8 cellular contexts compared by ENCODE assay signal in genomic region chr11:86955674-86956522, GRCh38. TPM values are rescaled to one million over a fixed set of nuclear protein-coding genes. Genes with fewer than 3 reads are reported as not detected.
DNase-seq lines count a peak whose midpoint lies in the region; ATAC-seq, FAIRE-seq and TF ChIP-seq lines count a peak whose summit lies in the region.

No MANE protein-coding gene starts in this region.

- no peaks in the 10 kb centered on the region for H4K20me1 ChIP-seq in DOHH2 (ENCODE audit: control insufficient read depth, insufficient read depth, low read depth, low read length)

- no peak for FAIRE-seq in pancreas (lab: Jason Lieb, UNC)

- H3K4me3 ChIP-seq in DOHH2 (ENCODE audit: low read length) (peak overlapping the region; percentile 69), heart left ventricle (peak overlapping the region; percentile 30 to 99 (median 92)), pancreas (peak overlapping the region; percentile 40 to 93 (median 80))

- H3F3A ChIP-seq in DOHH2 (ENCODE audit: control insufficient read depth, insufficient read depth) = no peaks in the 10 kb centered on the region

- intact Hi-C loops in heart left ventricle (cut with DNase I) = loop anchor here in 9 of 10 donors (1.0 to 10.0 kb wide), 9 partner anchors 25 to 141 kb away; partner anchors contain the start of gene TMEM135 (in 8 of the 9)
- intact Hi-C loops in pancreas (cut with DNase I) = no loop called here

- H3K27me3 ChIP-seq in DOHH2 (ENCODE audit: control insufficient read depth, low read length) (peaks cover 35% of the 10 kb centered on the region), heart left ventricle (peaks cover 0 to 14% (median 0%) of the 10 kb centered on the region in 9 donors), pancreas (no peaks in the 10 kb centered on the region)

- H3K36me3 ChIP-seq in DOHH2 (ENCODE audit: control insufficient read depth, low read length) = no peaks in the 10 kb centered on the region
- peaks cover 0 to 17% (median 12%) of the 10 kb centered on the region in 9 donors for H3K36me3 ChIP-seq in heart left ventricle
- H3K36me3 ChIP-seq in pancreas = peaks cover 0 to 6% (median 0%) of the 10 kb centered on the region in 3 donors

- TF ChIP-seq CTCF in DOHH2 (IDR thresholded peaks at IDR 0.05; ENCODE audit: low read depth, low read length, poor library complexity, severe bottlenecking) (peak; percentile 12), heart left ventricle (IDR thresholded peaks at IDR 0.05) (peak in 11 of 12 donors; percentile 7 to 76 (median 45)), pancreas (IDR thresholded peaks at IDR 0.05) (peak in 1 of 4 donors; percentile 8)

- H3K27ac ChIP-seq in DOHH2 (ENCODE audit: low read depth, low read length) (no peak overlapping the region), heart left ventricle (peak overlapping the region; percentile 93 to 100 (median 97)), pancreas (peak overlapping the region; percentile 91 to 93 (median 92))

- WGBS in heart left ventricle, 4 donors = 0 to 1% (median 0%) methylated on average over 24 to 49 of the region's 49 CpGs
- WGBS in pancreas, 2 donors = 0 to 1% methylated on average over 46 to 49 of the region's 49 CpGs

- ATAC-seq in GM19468 (IDR thresholded peaks at IDR 0.05; ENCODE audit: extremely low read depth, unreplicated experiment) (peak; percentile 24), HG03469 (IDR thresholded peaks at IDR 0.05; ENCODE audit: unreplicated experiment) (peak; percentile 21), heart left ventricle (peak; percentile 81 to 89 (median 88)), pancreas (peak; percentile 72 to 90 (median 81))

- peak overlapping the region; percentile 81 for H3K4me2 ChIP-seq in DOHH2 (ENCODE audit: low read length)

- H3K9me3 ChIP-seq in DOHH2 (ENCODE audit: control insufficient read depth, insufficient read depth, low read length) = no peaks in the 10 kb centered on the region
- no peaks in the 10 kb centered on the region for H3K9me3 ChIP-seq in heart left ventricle
- H3K9me3 ChIP-seq in pancreas = no peaks in the 10 kb centered on the region

- H3K79me2 ChIP-seq in DOHH2 (ENCODE audit: control insufficient read depth, low read length) = no peaks in the 10 kb centered on the region

- TF ChIP-seq POLR2A in heart left ventricle (IDR thresholded peaks at IDR 0.05) = peak in 1 of 2 donors; percentile 52

- no peaks in the 10 kb centered on the region for H3K9me2 ChIP-seq in DOHH2 (replicated peaks; ENCODE audit: control insufficient read depth, low read length)

- H3K4me1 ChIP-seq in DOHH2 (ENCODE audit: control insufficient read depth, low read length) (peaks cover 9% of the 10 kb centered on the region; the same call in 1 of the 2 replicates), heart left ventricle (peaks cover 4 to 52% (median 31%) of the 10 kb centered on the region in 12 donors), pancreas (peaks cover 0 to 8% (median 3%) of the 10 kb centered on the region in 3 donors)

- DNase-seq in NOMO-1 (lab: John Stamatoyannopoulos, UW; ENCODE audit: unreplicated experiment in 2 of 2) (peak; percentile 56 to 58), amniotic stem cell (lab: John Stamatoyannopoulos, UW) (peak; percentile 30), heart left ventricle (peak; percentile 90 to 93 (median 91)), pancreas (peak; percentile 79 to 90 (median 84)), NK-92 (lab: John Stamatoyannopoulos, UW; ENCODE audit: unreplicated experiment) (no peak)

RNA-seq across cellular contexts. Expression of gene FZD4, which starts 0.7 kb away (rescaled TPM):
- total RNA-seq in heart left ventricle (10 to 100 TPM; 16.7 to 39.6 (median 22.1) TPM), pancreas (10 to 100 TPM in 2 of 6 donors, 1 to 10 TPM in 4; 5.4 to 10.8 (median 7.9) TPM)
- polyA plus RNA-seq in heart left ventricle (10 to 100 TPM; 11.6 to 16.5 TPM), pancreas (1 to 10 TPM; 4.7 to 4.8 TPM)

Comparison
In these comparisons a context has a peak if more than half of its experiments do, and no peak if none do; other contexts are left out.
1. ATAC-seq: peak in every context shown above with its lines; median percentile 88 in heart left ventricle; 81 in pancreas; 24 in GM19468; 21 in HG03469.
2. intact Hi-C loops: an anchor here in heart left ventricle (1.0 to 10.0 kb wide); none called in pancreas.